ENCODE assay signal across 17 cellular contexts in genomic region chr5:137296213-137296702, GRCh38.
A peak's percentile ranks its signal among the peaks of the same experiment; 100 is the strongest.
DNase-seq lines count a peak whose midpoint lies in the region; ATAC-seq and TF ChIP-seq lines count a peak whose summit lies in the region.
"Had no signal": no experiment of that assay in that cellular context is flagged by ENCODE, and none has a peak within 500 bp of the region (broad histone marks: within the 10 kb centered on the region; RNA-seq: fewer than 3 reads in every experiment).

No MANE protein-coding gene starts in this region.

- no peak for TF ChIP-seq CTCF in body of pancreas (IDR thresholded peaks at IDR 0.05)
- no peak for TF ChIP-seq CTCF in prostate gland (IDR thresholded peaks at IDR 0.05)

- peaks cover 38% of the 10 kb centered on the region for H3K4me1 ChIP-seq in body of pancreas
- H3K4me1 ChIP-seq in prostate gland (replicated peaks) = no peaks in the 10 kb centered on the region

- intact Hi-C loops in body of pancreas (cut with DNase I) = no loop called here
- intact Hi-C loops in prostate gland (cut with DNase I) = no loop called here

- H3K27me3 ChIP-seq in body of pancreas (no peaks in the 10 kb centered on the region), prostate gland (replicated peaks; ENCODE audit: insufficient read depth) (no peaks in the 10 kb centered on the region)

- WGBS in body of pancreas, 2 donors = 84 to 86% methylated on average over 10 to 11 of the region's 11 CpGs
- 69% methylated on average over 11 of the region's 11 CpGs for WGBS in prostate gland

- H3K9me3 ChIP-seq in body of pancreas (no peaks in the 10 kb centered on the region), prostate gland (no peaks in the 10 kb centered on the region)
- H3K9me3 ChIP-seq: A549, neutrophil had no signal

- DNase-seq in NCI-H748 (lab: John Stamatoyannopoulos, UW; ENCODE audit: unreplicated experiment) (peak; percentile 10), NCI-H748 treated with DMSO at 0.1 percent for 48 hours (lab: John Stamatoyannopoulos, UW) (no peak), NCI-H774 (lab: John Stamatoyannopoulos, UW) (peak; percentile 62), globus pallidus (ENCODE audit: low spot score) (peak; percentile 44), body of pancreas (no peak), prostate gland (ENCODE audit: low spot score) (no peak)
- DNase-seq: activated B cell treated with CpG ODN at 0.5 μM for 24 hours; activated CD8-positive, alpha-beta memory T cell treated with anti-CD3 and anti-CD28 coated beads, Interleukin-2, amount 50 U/mL, for 4 hours; activated naive CD4-positive, alpha-beta T cell treated with anti-CD3 and anti-CD28 coated beads, Interleukin-2, amount 10 ng/mL, durations not matched to agents 7 days and 5 days; central memory CD4-positive, alpha-beta T cell; erythroblast; NCI-H1105 treated with DMSO at 0.1 percent for 48 hours had no signal

- no peak overlapping the region for H3K4me3 ChIP-seq in body of pancreas
- H3K4me3 ChIP-seq in prostate gland = no peak overlapping the region
- H3K4me3 ChIP-seq: A549, lung had no signal

- ATAC-seq in body of pancreas (no peak), GM21360 (IDR thresholded peaks at IDR 0.05; ENCODE audit: unreplicated experiment) (no peak)
- ATAC-seq: A549 had no signal

- H3K36me3 ChIP-seq in body of pancreas (replicated peaks in 1 of 2; ENCODE audit: insufficient read depth in 1 of 2, low read depth in 2 of 2) (no peaks in the 10 kb centered on the region), prostate gland (no peaks in the 10 kb centered on the region)
- H3K36me3 ChIP-seq: neutrophil had no signal

- H3K27ac ChIP-seq in temporal lobe (ENCODE audit: low read depth, low read length) (peak overlapping the region; percentile 14), body of pancreas (no peak overlapping the region), prostate gland (no peak overlapping the region)
- H3K27ac ChIP-seq: A549, neutrophil had no signal

- TF ChIP-seq POLR2A in body of pancreas (IDR thresholded peaks at IDR 0.05) (no peak), prostate gland (IDR thresholded peaks at IDR 0.05) (no peak)

Comparison
In these comparisons a context has a peak if more than half of its experiments do, and no peak if none do; other contexts are left out.
1. DNase-seq: peak in NCI-H748 (single experiment), NCI-H774 (single experiment) and globus pallidus (single experiment); none in NCI-H748 treated with DMSO at 0.1 percent for 48 hours (single experiment), body of pancreas (0 of 4) and prostate gland (single experiment).